In the genomic region with DNA sequence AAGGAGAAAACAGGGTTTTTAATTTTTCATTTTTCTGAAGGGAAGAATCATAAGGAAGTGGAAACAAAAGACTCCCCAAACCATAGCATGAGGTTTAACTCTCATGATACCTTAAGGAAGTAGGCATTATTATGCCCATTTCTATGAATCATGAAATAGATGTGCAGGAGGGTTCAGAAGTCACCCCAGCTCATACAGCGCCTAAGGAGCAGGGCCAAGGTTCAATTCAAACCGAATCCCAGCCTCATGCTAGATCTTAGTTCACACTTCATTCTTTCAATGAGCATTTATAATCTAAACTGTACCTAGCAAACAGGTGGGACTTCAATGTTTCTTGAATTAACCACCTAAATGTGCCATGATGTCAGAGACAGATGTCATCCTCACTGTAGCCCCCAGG, we compare ENCODE assay signal across 17 cellular contexts.
DNase-seq lines count a peak whose midpoint lies in the region; ATAC-seq and TF ChIP-seq lines count a peak whose summit lies in the region.
"Had no signal": no experiment of that assay in that cellular context is flagged by ENCODE, and none has a peak within 500 bp of the region (broad histone marks: within the 10 kb centered on the region; RNA-seq: fewer than 3 reads in every experiment).

No MANE protein-coding gene starts in this region.

- POLR2A ChIA-PET in CD4-positive, alpha-beta memory T cell (lab: Charles Lee; ENCODE audit: partially characterized antibody), result interaction anchor here (1.1 to 2.4 kb wide), 5 partner anchors 11 to 135 kb away, joined by 3 to 18 read pairs (median 4); no protein-coding TSS in a partner anchor

- peaks cover 0 to 5% of the 10 kb centered on the region in 2 donors for H3K27me3 Mint-ChIP-seq in CD4-positive, alpha-beta memory T cell
- H3K27me3 Mint-ChIP-seq in IgD-negative memory B cell (peaks cover 14% of the 10 kb centered on the region), nephron (ENCODE audit: low read depth) (peaks cover 6% of the 10 kb centered on the region)

- CTCF ChIA-PET in CD4-positive, alpha-beta memory T cell (lab: Charles Lee; ENCODE audit: partially characterized antibody), result interaction anchor here (1.8 kb wide), 1 partner anchor 28 kb away, joined by 4 read pairs; no protein-coding TSS in a partner anchor

- no peaks in the 10 kb centered on the region for H4K20me1 ChIP-seq in SU-DHL-6 (ENCODE audit: low read depth, low read length)

- no peaks in the 10 kb centered on the region for H3K79me2 ChIP-seq in SU-DHL-6 (ENCODE audit: insufficient read depth, low read length)

- no peaks in the 10 kb centered on the region for H3K9me3 ChIP-seq in CD4-positive, alpha-beta memory T cell (ENCODE audit: control insufficient read depth in 1 of 2, low read length in 2 of 2)
- H3K9me3 ChIP-seq in SU-DHL-6 (ENCODE audit: insufficient read depth, low read length), result no peaks in the 10 kb centered on the region

- no peak overlapping the region for H3K27ac ChIP-seq in CD4-positive, alpha-beta memory T cell (ENCODE audit: low read depth, low read length)
- H3K27ac ChIP-seq in SU-DHL-6 (ENCODE audit: low read depth, low read length), result peak overlapping the region; percentile 85

- DNase-seq in CD4-positive, alpha-beta memory T cell, result no peak
- DNase-seq in NOMO-1 treated with dmso at 0.1 percent for 144 hours (lab: John Stamatoyannopoulos, UW; ENCODE audit: unreplicated experiment), result no peak
- no peak for DNase-seq in GM20000 (ENCODE audit: low spot score)
- DNase-seq: DMS79 treated with DMSO at 0.1 percent for 48 hours, GF-D8, Karpas-422, NCI-H1436 treated with DMSO at 0.1 percent for 48 hours, NCI-H226, NCI-H526, Right ventricle myocardium superior had no signal

- peaks cover 41 to 69% (median 54%) of the 10 kb centered on the region in 4 donors for H3K4me1 Mint-ChIP-seq in CD4-positive, alpha-beta memory T cell
- H3K4me1 Mint-ChIP-seq in IgD-negative memory B cell (peaks cover 41 to 45% (median 41%) of the 10 kb centered on the region in 3 donors), nephron (peaks cover 33% of the 10 kb centered on the region)

- peaks cover 0 to 10% of the 10 kb centered on the region in 2 donors for H3K36me3 Mint-ChIP-seq in CD4-positive, alpha-beta memory T cell
- peaks cover 1% of the 10 kb centered on the region for H3K36me3 Mint-ChIP-seq in IgD-negative memory B cell
- no peaks in the 10 kb centered on the region for H3K36me3 Mint-ChIP-seq in nephron (ENCODE audit: low read depth)

- peak overlapping the region in 6 of 8 donors; percentile 9 to 52 (median 32) for H3K4me3 Mint-ChIP-seq in CD4-positive, alpha-beta memory T cell
- peak overlapping the region in 3 of 4 donors; percentile 85 to 90 (median 89) for H3K4me3 Mint-ChIP-seq in IgD-negative memory B cell
- peak overlapping the region; percentile 25 to 65 (median 58) for H3K4me3 Mint-ChIP-seq in nephron

- no peak overlapping the region for H3K4me2 ChIP-seq in SU-DHL-6 (ENCODE audit: low read depth, low read length, poor library complexity, severe bottlenecking)

- peak overlapping the region; percentile 50 to 98 (median 92) for H3K27ac Mint-ChIP-seq in CD4-positive, alpha-beta memory T cell
- H3K27ac Mint-ChIP-seq in IgD-negative memory B cell (peak overlapping the region; percentile 71 to 99 (median 96)), nephron (no peak overlapping the region)

- H3K4me3 ChIP-seq in CD4-positive, alpha-beta memory T cell (ENCODE audit: low read length in 2 of 2), result no peak overlapping the region
- no peak overlapping the region for H3K4me3 ChIP-seq in SU-DHL-6 (ENCODE audit: insufficient read depth, low read length, poor library complexity, severe bottlenecking)

- intact Hi-C loops in CD4-positive, alpha-beta memory T cell (cut with micrococcal nuclease), result loop anchor here (2.0 to 10.0 kb wide), 4 partner anchors 15 to 550 kb away; a partner anchor contains a TSS

- peaks cover 0 to 2% (median 0%) of the 10 kb centered on the region in 8 donors for H3K9me3 Mint-ChIP-seq in CD4-positive, alpha-beta memory T cell
- peaks cover 0 to 7% (median 0%) of the 10 kb centered on the region in 3 donors for H3K9me3 Mint-ChIP-seq in IgD-negative memory B cell
- H3K9me3 Mint-ChIP-seq in nephron, result no peaks in the 10 kb centered on the region
- H3K9me3 Mint-ChIP-seq: T-helper 2 cell treated with Interferon-gamma antibody and Interleukin-4, amounts not matched to agents 5 μg/mL and 100 μg/mL, for 36 hours had no signal

- H3K9me2 ChIP-seq in SU-DHL-6 (replicated peaks; ENCODE audit: insufficient read depth, low read length), result no peaks in the 10 kb centered on the region

- peaks cover 47% of the 10 kb centered on the region for H3K4me1 ChIP-seq in CD4-positive, alpha-beta memory T cell (ENCODE audit: insufficient read depth, low read length)

- H3K9ac ChIP-seq in SU-DHL-6 (ENCODE audit: low read length), result no peak overlapping the region

- no peak for TF ChIP-seq CTCF in SU-DHL-6 (IDR thresholded peaks at IDR 0.05; ENCODE audit: insufficient read depth, low read length, poor library complexity, severe bottlenecking)
- no peak for TF ChIP-seq CTCF in nephron (IDR thresholded peaks at IDR 0.05; ENCODE audit: unreplicated experiment in 3 of 3)
- no peak for TF ChIP-seq CTCF in GM20000 (IDR thresholded peaks at IDR 0.05; ENCODE audit: extremely low read depth, missing control alignments)

- ATAC-seq in HG02840 (IDR thresholded peaks at IDR 0.05; ENCODE audit: low FRiP score, unreplicated experiment) (no peak), GM21576 (IDR thresholded peaks at IDR 0.05; ENCODE audit: unreplicated experiment) (no peak)
- ATAC-seq: SK-N-SH treated with all-trans-retinoic acid at 6 μM for 48 hours had no signal

- peaks cover 35% of the 10 kb centered on the region for H3F3A ChIP-seq in SU-DHL-6 (ENCODE audit: insufficient read depth)

- no peaks in the 10 kb centered on the region for H3K27me3 ChIP-seq in CD4-positive, alpha-beta memory T cell (ENCODE audit: insufficient read depth, low read length)
- H3K27me3 ChIP-seq in SU-DHL-6 (ENCODE audit: low read length), result no peaks in the 10 kb centered on the region

- no peaks in the 10 kb centered on the region for H3K36me3 ChIP-seq in CD4-positive, alpha-beta memory T cell (ENCODE audit: insufficient read depth, low read length)
- H3K36me3 ChIP-seq in SU-DHL-6 (ENCODE audit: low read length), result no peaks in the 10 kb centered on the region

- no peak overlapping the region for H2AFZ ChIP-seq in SU-DHL-6 (ENCODE audit: low read depth, low read length, severe bottlenecking)

Comparison
In these comparisons a context has a peak if more than half of its experiments do, and no peak if none do; other contexts are left out.
1. H3K27ac Mint-ChIP-seq: peak in CD4-positive, alpha-beta memory T cell (7 of 7) and IgD-negative memory B cell (3 of 3); none in nephron (0 of 3).
2. H3K4me3 Mint-ChIP-seq: peak in every context shown above with its lines; median percentile 89 in IgD-negative memory B cell; 58 in nephron; 32 in CD4-positive, alpha-beta memory T cell.